In the genomic region with DNA sequence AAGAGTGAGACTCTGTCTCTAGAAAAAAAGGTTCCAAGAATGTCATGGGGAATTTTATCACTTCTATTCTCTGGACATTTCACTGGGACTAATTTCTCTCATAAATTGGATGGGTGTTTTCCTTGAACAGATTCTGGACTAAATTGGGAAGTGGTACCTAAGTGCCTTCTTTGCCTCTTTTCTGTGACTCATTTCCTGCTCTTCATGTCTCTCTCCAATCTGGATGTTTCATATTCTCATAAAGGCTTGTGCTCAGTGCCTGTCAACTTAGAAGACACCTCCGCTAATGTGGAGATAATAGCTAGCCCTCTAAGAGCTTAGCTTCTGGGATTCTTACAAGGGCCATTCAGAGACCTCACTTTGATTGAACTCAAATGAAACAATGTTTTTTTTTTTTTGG, we compare ENCODE assay signal across 19 cellular contexts. TPM values are rescaled to one million over a fixed set of nuclear protein-coding genes. Genes with fewer than 3 reads are reported as not detected.
"Had no signal": no experiment of that assay in that cellular context is flagged by ENCODE, and none has a peak within 500 bp of the region (broad histone marks: within the 10 kb centered on the region; RNA-seq: fewer than 3 reads in every experiment).

No MANE protein-coding gene starts in this region.

- H3K27ac ChIP-seq: pancreas, stomach, testis, upper lobe of right lung had no signal

- H3K4me3 ChIP-seq: body of pancreas, pancreas, stomach, testis, upper lobe of right lung had no signal

- H3K36me3 ChIP-seq: pancreas, stomach, upper lobe of right lung had no signal

- H3K9me3 ChIP-seq: body of pancreas, pancreas, stomach, testis, upper lobe of right lung had no signal

- ATAC-seq: activated CD8-positive, alpha-beta T cell treated with anti-CD3 and anti-CD28 coated beads, Interleukin-2, amount 10 ng/mL, durations not matched to agents 7 days and 5 days; activated naive CD4-positive, alpha-beta T cell treated with anti-CD3 and anti-CD28 coated beads, Interleukin-2, amount 50 U/mL, for 72 hours; sciatic nerve; upper lobe of right lung; WTC11 had no signal

- H3K4me1 ChIP-seq: pancreas, stomach, testis, upper lobe of right lung had no signal

- DNase-seq: activated CD4-positive, alpha-beta T cell treated with anti-CD3 and anti-CD28 coated beads for 48 hours; activated CD8-positive, alpha-beta memory T cell treated with anti-CD3 and anti-CD28 coated beads, Interleukin-2, amount 50 U/mL, for 4 hours; activated CD8-positive, alpha-beta T cell treated with anti-CD3 and anti-CD28 coated beads, Interleukin-2, amount 10 ng/mL, durations not matched to agents 7 days and 5 days; activated gamma-delta T cell; activated T-cell treated with anti-CD3 and anti-CD28 coated beads, Interleukin-2, amount 50 U/mL, for 48 hours; body of pancreas; cerebellar nuclear complex; effector memory CD4-positive, alpha-beta T cell; glutamatergic neuron; hypothalamus; pancreas; stimulated activated CD4-positive, alpha-beta T cell treated with anti-CD3 and anti-CD28 coated beads, Interleukin-1b, Interleukin-23, amount 100 ng/mL, for 48 hours; stomach; testis; upper lobe of right lung had no signal

- H3K27me3 ChIP-seq: body of pancreas, foreskin keratinocyte, pancreas, stomach, testis, upper lobe of right lung had no signal

RNA-seq across cellular contexts. Expression of gene IGFBP7, which starts 38.0 kb away (rescaled TPM):
- total RNA-seq: activated CD8-positive, alpha-beta T cell treated with anti-CD3 and anti-CD28 coated beads, Interleukin-2, amount 10 ng/mL, durations not matched to agents 7 days and 5 days had no signal
